Comparison of ENCODE assay signal across 1 cellular context in genomic region chr13:88919970-88920628, GRCh38.
A peak's percentile ranks its signal among the peaks of the same experiment; 100 is the strongest.
TF ChIP-seq lines count a peak whose summit lies in the region.

No MANE protein-coding gene starts in this region.

TF ChIP-seq in GM12878, 131 proteins besides CTCF, POLR2A, EP300 and RAD21 (continued from another document):
- TF ChIP-seq REST (IDR thresholded peaks at IDR 0.05; ENCODE audit: low read depth, low read length) (no peak), CEBPB (IDR thresholded peaks at IDR 0.05; ENCODE audit: borderline replicate concordance in 1 of 2, low read depth in 2 of 2, low read length in 2 of 2) (no peak), BMI1 (IDR thresholded peaks at IDR 0.05; ENCODE audit: borderline replicate concordance) (no peak), FOXM1 (IDR thresholded peaks at IDR 0.05; ENCODE audit: low read depth, low read length) (peak; percentile 59; the same call in 1 of the 2 replicates), NFIC (IDR thresholded peaks at IDR 0.05; ENCODE audit: low read depth, low read length) (peak; percentile 60; the same call in 1 of the 2 replicates)
